8 cellular contexts compared by ENCODE assay signal in the genomic region with DNA sequence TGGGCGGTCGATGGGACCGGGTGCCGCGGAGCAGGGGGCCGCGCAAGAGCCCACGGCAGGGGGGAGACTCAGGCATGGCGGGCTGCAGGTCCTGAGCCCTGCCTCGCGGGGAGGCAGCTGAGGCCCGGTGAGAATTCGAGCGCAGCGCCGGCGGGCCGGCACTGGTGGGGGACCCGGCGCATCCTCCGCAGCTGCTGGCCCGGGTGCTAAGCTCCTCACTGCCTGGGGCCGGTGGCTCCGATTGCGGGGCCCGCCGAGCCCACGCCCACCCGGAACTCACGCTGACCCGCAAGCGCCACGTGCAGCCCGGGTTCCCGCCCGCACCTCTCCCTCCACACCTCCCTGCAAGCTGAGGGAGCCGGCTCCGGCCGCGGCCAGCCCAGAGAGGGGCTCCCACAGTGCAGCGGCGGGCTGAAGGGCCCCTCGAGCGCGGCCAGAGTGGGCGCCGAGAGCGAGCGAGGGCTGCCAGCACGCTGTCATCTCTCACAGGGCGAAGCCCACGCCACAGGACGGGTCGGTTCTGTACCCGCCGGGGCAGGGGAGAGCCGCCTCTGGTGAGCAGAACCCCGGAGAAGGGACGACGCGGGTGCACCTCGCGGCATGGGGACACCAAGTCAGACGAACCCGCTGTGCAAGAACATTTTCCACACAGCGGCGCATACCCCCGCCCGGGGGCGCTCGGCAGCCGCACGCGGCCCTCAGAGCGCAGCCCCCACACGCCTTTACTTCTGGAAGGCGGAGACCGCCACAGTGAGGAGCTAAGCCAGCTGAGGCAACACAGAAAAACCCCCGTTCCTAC. TPM values are rescaled to one million over a fixed set of nuclear protein-coding genes. Genes with fewer than 3 reads are reported as not detected.
DNase-seq lines count a peak whose midpoint lies in the region; ATAC-seq, FAIRE-seq and TF ChIP-seq lines count a peak whose summit lies in the region.

No MANE protein-coding gene starts in this region.

- CTCF ChIA-PET in H1 (lab: Charles Lee; ENCODE audit: partially characterized antibody) = interaction anchor here (0.9 to 2.6 kb wide), 14 partner anchors 13 to 144 kb away, joined by 3 to 11 read pairs (median 4); a partner anchor contains a TSS

- peaks cover 24% of the 10 kb centered on the region for H3K79me1 ChIP-seq in H1 (ENCODE audit: low read depth, low read length)

- H3K23ac ChIP-seq in H1 (ENCODE audit: insufficient read length) = no peak overlapping the region

- H2AK5ac ChIP-seq in H1 (ENCODE audit: low read depth, low read length) = no peak overlapping the region

- H3F3A ChIP-seq in DOHH2 (ENCODE audit: control insufficient read depth, insufficient read depth) = no peaks in the 10 kb centered on the region; the same call in 1 of the 2 replicates

- ATAC-seq in HG03439 (IDR thresholded peaks at IDR 0.05; ENCODE audit: unreplicated experiment) (no peak), GM18868 (IDR thresholded peaks at IDR 0.05; ENCODE audit: unreplicated experiment) (no peak)

- peak overlapping the region; percentile 88 for H3K4me2 ChIP-seq in DOHH2 (ENCODE audit: low read length)
- H3K4me2 ChIP-seq in H1 (ENCODE audit: insufficient read depth in 1 of 2, low read depth in 2 of 2, low read length in 2 of 2) = peak overlapping the region; percentile 57 to 68

- H3K9me3 ChIP-seq in DOHH2 (ENCODE audit: control insufficient read depth, insufficient read depth, low read length) (peaks cover 4% of the 10 kb centered on the region; the same call in 1 of the 2 replicates), NT2/D1 (ENCODE audit: insufficient read depth, low read length) (peaks cover 27% of the 10 kb centered on the region; the same call in 1 of the 2 replicates), H1 (ENCODE audit: insufficient read depth in 2 of 2, low read depth in 1 of 2, low read length in 1 of 2) (peaks cover 10 to 25% of the 10 kb centered on the region in 2 experiments), ovary (no peaks in the 10 kb centered on the region)

- no peak overlapping the region for H3K4ac ChIP-seq in H1 (replicated peaks; ENCODE audit: insufficient read length, low read depth, low read length)

- H4K91ac ChIP-seq in H1 (replicated peaks; ENCODE audit: insufficient read length, low read length) = no peak overlapping the region

- H3K4me3 ChIP-seq in DOHH2 (ENCODE audit: low read length) (peak overlapping the region; percentile 94), NT2/D1 (ENCODE audit: insufficient read length, low read depth) (peak overlapping the region; percentile 31), H1 (ENCODE audit: extremely low read depth in 1 of 4, insufficient read depth in 2 of 4, low read depth in 3 of 4, low read length in 4 of 4) (peak overlapping the region; percentile 40 to 97 (median 66)), ovary (peak overlapping the region; percentile 94)

- WGBS in H1 (ENCODE audit: extremely low coverage in 1 of 2, insufficient coverage in 1 of 2, insufficient read length in 1 of 2, insufficient replicate concordance in 2 of 2, low coverage in 1 of 2, low lambda C conversion rate in 2 of 2, missing lambda C conversion rate in 1 of 2), 2 experiments = 93% methylated on average over 35 of the region's 79 CpGs; no CpG with 5 or more reads in 1 of the 2 experiments
- 79 to 82% (median 82%) methylated on average over 60 to 79 of the region's 79 CpGs for WGBS in ovary, 3 donors

- H3K79me2 ChIP-seq in DOHH2 (ENCODE audit: control insufficient read depth, low read length) (peaks cover 38% of the 10 kb centered on the region), H1 (ENCODE audit: control insufficient read depth in 1 of 2, insufficient read depth in 2 of 2, low read length in 2 of 2) (peaks cover 10 to 35% of the 10 kb centered on the region in 2 experiments; a peak in 3 of 4 replicates)

- peaks cover 5% of the 10 kb centered on the region; the same call in 1 of the 2 replicates for H3K23me2 ChIP-seq in H1 (ENCODE audit: low read depth, low read length)

- H3K14ac ChIP-seq in H1 (ENCODE audit: insufficient read length) = no peak overlapping the region

- no peaks in the 10 kb centered on the region for H3K9me2 ChIP-seq in DOHH2 (replicated peaks; ENCODE audit: control insufficient read depth, low read length)

- no peak for FAIRE-seq in H1 (lab: Jason Lieb, UNC)

- intact Hi-C loops in ovary (cut with DNase I) = no loop called here

- H3K4me1 ChIP-seq in DOHH2 (ENCODE audit: control insufficient read depth, low read length) (peaks cover 20% of the 10 kb centered on the region), NT2/D1 (ENCODE audit: insufficient read depth, insufficient read length) (peaks cover 23% of the 10 kb centered on the region), H1 (replicated peaks in 1 of 4; ENCODE audit: control insufficient read depth in 3 of 4, insufficient read depth in 4 of 4, low read length in 3 of 4) (peaks cover 0 to 13% (median 5%) of the 10 kb centered on the region in 4 experiments; a peak in 6 of 7 replicates), ovary (ENCODE audit: insufficient read depth) (peaks cover 13% of the 10 kb centered on the region)

- H4K5ac ChIP-seq in H1 (ENCODE audit: insufficient read length, low read depth, low read length) = no peak overlapping the region

- H2BK12ac ChIP-seq in H1 (ENCODE audit: low read depth, low read length) = no peak overlapping the region

- 0 out of 2 replicates have a peak overlapping the region, but pooled peaks have one; percentile 61 for H2BK15ac ChIP-seq in H1 (ENCODE audit: low read length)

- H3K27ac ChIP-seq in DOHH2 (ENCODE audit: low read depth, low read length) = peak overlapping the region; percentile 63
- no peak overlapping the region for H3K27ac ChIP-seq in H1 (ENCODE audit: low read depth, low read length)
- peak overlapping the region in 1 of 2 donors; percentile 82 for H3K27ac ChIP-seq in ovary

- H3K36me3 ChIP-seq in DOHH2 (ENCODE audit: control insufficient read depth, low read length) = peaks cover 36% of the 10 kb centered on the region
- peaks cover 30% of the 10 kb centered on the region for H3K36me3 ChIP-seq in NT2/D1 (ENCODE audit: insufficient read depth, insufficient read length, low read length)
- H3K36me3 ChIP-seq in H1 (ENCODE audit: control insufficient read depth in 2 of 4, insufficient read depth in 4 of 4, low read length in 3 of 4) = peaks cover 8 to 23% (median 12%) of the 10 kb centered on the region in 4 experiments; a peak in 5 of 8 replicates
- H3K36me3 ChIP-seq in ovary = no peaks in the 10 kb centered on the region

- POLR2A ChIA-PET in H1 (lab: Charles Lee; ENCODE audit: partially characterized antibody) = interaction anchor here (0.9 to 2.9 kb wide), 13 partner anchors 10 to 112 kb away, joined by 3 to 21 read pairs (median 6); no protein-coding TSS in a partner anchor

- H3K56ac ChIP-seq in H1 (replicated peaks; ENCODE audit: insufficient read length, low read depth, low read length) = no peak overlapping the region

- no peak for DNase-seq in NT2/D1 (ENCODE audit: low read depth, low spot score)
- DNase-seq in H1 (ENCODE audit: low read depth in 1 of 2, low spot score in 2 of 2) = no peak
- peak in 4 of 5 donors; percentile 40 to 69 (median 67) for DNase-seq in ovary
- DNase-seq in medulla oblongata (ENCODE audit: extremely low spot score) = no peak
- DNase-seq in NCI-H526 treated with DMSO at 0.1 percent for 48 hours (lab: John Stamatoyannopoulos, UW) = no peak

- H4K8ac ChIP-seq in H1 (ENCODE audit: extremely low read depth, insufficient read depth, low read length) = peak overlapping the region; percentile 41

- TF ChIP-seq EP300 in H1 (IDR thresholded peaks at IDR 0.05; ENCODE audit: borderline replicate concordance in 1 of 2, low read depth in 2 of 2, low read length in 2 of 2) = no peak
- no peak for TF ChIP-seq EP300 in ovary (IDR thresholded peaks at IDR 0.05)

- no peak for TF ChIP-seq CTCF in DOHH2 (IDR thresholded peaks at IDR 0.05; ENCODE audit: low read depth, low read length, poor library complexity, severe bottlenecking)
- no peak for TF ChIP-seq CTCF in H1 (IDR thresholded peaks at IDR 0.05; ENCODE audit: control extremely low read depth in 1 of 3, insufficient read depth in 1 of 3, low read depth in 1 of 3, low read length in 3 of 3)
- no peak for TF ChIP-seq CTCF in ovary (IDR thresholded peaks at IDR 0.05)

- H3K27me3 ChIP-seq in DOHH2 (ENCODE audit: control insufficient read depth, low read length) = peaks cover 7% of the 10 kb centered on the region; the same call in 1 of the 2 replicates
- H3K27me3 ChIP-seq in NT2/D1 (ENCODE audit: insufficient read depth, insufficient read length) = no peaks in the 10 kb centered on the region
- no peaks in the 10 kb centered on the region; a peak in 1 of 7 replicates for H3K27me3 ChIP-seq in H1 (replicated peaks in 1 of 4; ENCODE audit: control insufficient read depth in 3 of 4, extremely low read depth in 1 of 4, insufficient read depth in 3 of 4, low read length in 3 of 4)
- H3K27me3 ChIP-seq in ovary = no peaks in the 10 kb centered on the region

- H3K18ac ChIP-seq in H1 (ENCODE audit: extremely low read depth, low read length) = peak overlapping the region; percentile 71; the same call in 1 of the 2 replicates

- TF ChIP-seq RAD21 in H1 (IDR thresholded peaks at IDR 0.05 in 1 of 2, conservative IDR thresholded peaks at IDR 0.05 in 1 of 2; ENCODE audit: low read depth in 2 of 2, low read length in 2 of 2) = no peak

- H2BK20ac ChIP-seq in H1 (ENCODE audit: low read length) = no peak overlapping the region

- no peak overlapping the region for H2AFZ ChIP-seq in H1 (ENCODE audit: low read length)

- TF ChIP-seq POLR2A in H1 (IDR thresholded peaks at IDR 0.05; ENCODE audit: control extremely low read depth in 1 of 2, low read depth in 2 of 2, low read length in 2 of 2) (no peak), ovary (IDR thresholded peaks at IDR 0.05) (no peak)

- H2BK5ac ChIP-seq in H1 (ENCODE audit: low read depth, low read length) = no peak overlapping the region

- peaks cover 16% of the 10 kb centered on the region; the same call in 1 of the 2 replicates for H4K20me1 ChIP-seq in DOHH2 (ENCODE audit: control insufficient read depth, insufficient read depth, low read depth, low read length)
- peaks cover 16 to 30% of the 10 kb centered on the region in 2 experiments for H4K20me1 ChIP-seq in H1 (replicated peaks in 1 of 2; ENCODE audit: control insufficient read depth in 1 of 2, insufficient read depth in 2 of 2, low read length in 2 of 2)

- H2BK120ac ChIP-seq in H1 (replicated peaks; ENCODE audit: low read depth, low read length) = no peak overlapping the region

- H3K9ac ChIP-seq in NT2/D1 (ENCODE audit: insufficient read length, low read depth) = peak overlapping the region; percentile 52
- H3K9ac ChIP-seq in H1 (replicated peaks in 1 of 4; ENCODE audit: extremely low read depth in 1 of 4, low read depth in 3 of 4, low read length in 3 of 4) = no peak overlapping the region

RNA-seq across cellular contexts. Expression of a gene that starts 1.2 kb away (rescaled TPM):
- total RNA-seq in H1 (2021; fragmentation: NEBNext Ultra II Directional; extraction: Animal tissue kit (Norgen Biotek cat#: 25700)) = 123 and 135 TPM in 2 replicates
- polyA plus RNA-seq in H1 (2011; rRNA removed) (517 and 589 TPM in 2 replicates), ovary (100 to 1,000 TPM in 1 of 2 donors, 1 to 10 TPM in 1; 2.4 to 249 TPM)
- 330 TPM for polyA plus RNA-seq in H1 (2011; cell fraction: cytosol; rRNA removed)
- 307 TPM for polyA plus RNA-seq in H1 (2011; cell fraction: nucleus; rRNA removed)
- polyA plus RNA-seq in H1 (2012, experiment 1 of 2) = 85.5 to 181 TPM (median 172 TPM) in 4 replicates
- 271 TPM for polyA plus RNA-seq in H1 (2012, experiment 2 of 2)
- polyA plus RNA-seq in H1 (2013, experiment 1 of 2) = 207 TPM
- polyA plus RNA-seq in H1 (2013, experiment 2 of 2) = 187 TPM
- 23.9 and 34.6 TPM in 2 replicates for polyA minus RNA-seq in H1 (2011; rRNA and poly(A)+ RNA removed)
- 70.6 TPM for polyA minus RNA-seq in H1 (2011; cell fraction: cytosol; rRNA and poly(A)+ RNA removed)
- 52.2 TPM for polyA minus RNA-seq in H1 (2011; cell fraction: nucleus; rRNA and poly(A)+ RNA removed)
- total RNA-seq in ovary = 100 to 1,000 TPM in 3 of 7 donors, 10 to 100 TPM in 4; 85.7 to 385 (median 91.6) TPM

RNA-seq across cellular contexts. Expression of a gene that starts 27.7 kb away (rescaled TPM):
- total RNA-seq in H1 (2021; fragmentation: NEBNext Ultra II Directional; extraction: Animal tissue kit (Norgen Biotek cat#: 25700)) = 7.9 and 8.9 TPM in 2 replicates
- polyA plus RNA-seq in H1 (2011; rRNA removed) (7.1 and 9.4 TPM in 2 replicates), ovary (1 to 10 TPM; 4.1 to 4.9 TPM)
- polyA plus RNA-seq in H1 (2011; cell fraction: cytosol; rRNA removed) = 12.8 TPM
- 43.4 TPM for polyA plus RNA-seq in H1 (2011; cell fraction: nucleus; rRNA removed)
- polyA plus RNA-seq in H1 (2012, experiment 1 of 2) = 8.2 to 15.0 TPM (median 11.8 TPM) in 4 replicates
- polyA plus RNA-seq in H1 (2012, experiment 2 of 2) = 9.8 TPM
- polyA plus RNA-seq in H1 (2013, experiment 1 of 2) = 6.2 TPM
- polyA plus RNA-seq in H1 (2013, experiment 2 of 2) = 5.8 TPM
- 3.2 and 7.1 TPM in 2 replicates for polyA minus RNA-seq in H1 (2011; rRNA and poly(A)+ RNA removed)
- polyA minus RNA-seq in H1 (2011; cell fraction: cytosol; rRNA and poly(A)+ RNA removed) = 2.6 TPM
- polyA minus RNA-seq in H1 (2011; cell fraction: nucleus; rRNA and poly(A)+ RNA removed) = 11.0 TPM
- 1 to 10 TPM; 2.6 to 9.8 (median 3.8) TPM for total RNA-seq in ovary

RNA-seq across cellular contexts. Expression of a gene that starts 43.8 kb away (rescaled TPM):
- 62.1 and 71.5 TPM in 2 replicates for total RNA-seq in H1 (2021; fragmentation: NEBNext Ultra II Directional; extraction: Animal tissue kit (Norgen Biotek cat#: 25700))
- polyA plus RNA-seq in H1 (2011; rRNA removed) (68.1 and 89.8 TPM in 2 replicates), ovary (10 to 100 TPM; 53.9 to 72.6 TPM)
- 86.7 TPM for polyA plus RNA-seq in H1 (2011; cell fraction: cytosol; rRNA removed)
- 135 TPM for polyA plus RNA-seq in H1 (2011; cell fraction: nucleus; rRNA removed)
- polyA plus RNA-seq in H1 (2012, experiment 1 of 2) = 53.7 to 73.1 TPM (median 68.0 TPM) in 4 replicates
- polyA plus RNA-seq in H1 (2012, experiment 2 of 2) = 53.5 TPM
- polyA plus RNA-seq in H1 (2013, experiment 1 of 2) = 44.6 TPM
- polyA plus RNA-seq in H1 (2013, experiment 2 of 2) = 45.6 TPM
- 43.3 and 54.9 TPM in 2 replicates for polyA minus RNA-seq in H1 (2011; rRNA and poly(A)+ RNA removed)
- polyA minus RNA-seq in H1 (2011; cell fraction: cytosol; rRNA and poly(A)+ RNA removed) = 46.9 TPM
- 28.2 TPM for polyA minus RNA-seq in H1 (2011; cell fraction: nucleus; rRNA and poly(A)+ RNA removed)
- 100 to 1,000 TPM in 4 of 7 donors, 10 to 100 TPM in 3; 58.1 to 105 (median 103) TPM for total RNA-seq in ovary

RNA-seq across cellular contexts. Expression of a gene that starts 49.2 kb away (rescaled TPM):
- 2.8 and 2.9 TPM in 2 replicates for total RNA-seq in H1 (2021; fragmentation: NEBNext Ultra II Directional; extraction: Animal tissue kit (Norgen Biotek cat#: 25700))
- polyA plus RNA-seq in H1 (2011; rRNA removed) = 3.1 and 3.7 TPM in 2 replicates
- 2.5 TPM for polyA plus RNA-seq in H1 (2011; cell fraction: cytosol; rRNA removed)
- polyA plus RNA-seq in H1 (2011; cell fraction: nucleus; rRNA removed) = 4.0 TPM
- 1.5 to 3.3 TPM (median 2.9 TPM) in 4 replicates for polyA plus RNA-seq in H1 (2012, experiment 1 of 2)
- 2.3 TPM for polyA plus RNA-seq in H1 (2012, experiment 2 of 2)
- 1.2 TPM for polyA plus RNA-seq in H1 (2013, experiment 1 of 2)
- 1.2 TPM for polyA plus RNA-seq in H1 (2013, experiment 2 of 2)
- polyA minus RNA-seq in H1 (2011; rRNA and poly(A)+ RNA removed) = 3.4 and 4.0 TPM in 2 replicates
- polyA minus RNA-seq in H1 (2011; cell fraction: cytosol; rRNA and poly(A)+ RNA removed) = 2.7 TPM
- 7.3 TPM for polyA minus RNA-seq in H1 (2011; cell fraction: nucleus; rRNA and poly(A)+ RNA removed)
- total RNA-seq in ovary = 10 to 100 TPM in 1 of 7 donors, 1 to 10 TPM in 6; 2.0 to 18.7 (median 4.1) TPM
- 1 to 10 TPM in 1 of 2 donors, under 1 TPM in 1; 0.42 to 1.8 TPM for polyA plus RNA-seq in ovary

Comparison
In these comparisons a context has a peak if more than half of its experiments do, and no peak if none do; other contexts are left out.
1. H3K4me3 ChIP-seq: peak in every context shown above with its lines; median percentile 94 in DOHH2; 94 in ovary; 66 in H1; 31 in NT2/D1.
2. DNase-seq: peak in ovary (4 of 5); none in NT2/D1 (single experiment), H1 (0 of 2), medulla oblongata (single experiment) and NCI-H526 treated with DMSO at 0.1 percent for 48 hours (single experiment).